Comparison of ENCODE assay signal across 16 cellular contexts in genomic region chr2:180442860-180443644, GRCh38.
"Had no signal": no experiment of that assay in that cellular context is flagged by ENCODE, and none has a peak within 500 bp of the region (broad histone marks: within the 10 kb centered on the region; RNA-seq: fewer than 3 reads in every experiment).

No MANE protein-coding gene starts in this region.

- H3K27ac Mint-ChIP-seq: activated CD8-positive, alpha-beta memory T cell treated with anti-CD3 and anti-CD28 coated beads, Interleukin-2, amount 10 ng/mL, durations not matched to agents 7 days and 5 days; activated naive CD8-positive, alpha-beta T cell treated with anti-CD3 and anti-CD28 coated beads, Interleukin-2, amount 10 ng/mL, durations not matched to agents 7 days and 5 days; nephron; T-helper 1 cell treated with Interleukin-12 subunit alpha and Interleukin-12 subunit beta and Interleukin-4 antibody, amounts not matched to agents 30 μg/mL and 1 μg/mL, for 36 hours; type B pancreatic cell had no signal

- H3K36me3 ChIP-seq: sigmoid colon had no signal

- H3K27me3 Mint-ChIP-seq: activated CD8-positive, alpha-beta memory T cell treated with anti-CD3 and anti-CD28 coated beads, Interleukin-2, amount 10 ng/mL, durations not matched to agents 7 days and 5 days; activated naive CD8-positive, alpha-beta T cell treated with anti-CD3 and anti-CD28 coated beads, Interleukin-2, amount 10 ng/mL, durations not matched to agents 7 days and 5 days; type B pancreatic cell had no signal

- H3K4me1 Mint-ChIP-seq: activated CD8-positive, alpha-beta memory T cell treated with anti-CD3 and anti-CD28 coated beads, Interleukin-2, amount 10 ng/mL, durations not matched to agents 7 days and 5 days; activated naive CD8-positive, alpha-beta T cell treated with anti-CD3 and anti-CD28 coated beads, Interleukin-2, amount 10 ng/mL, durations not matched to agents 7 days and 5 days; nephron had no signal

- H3K9me3 Mint-ChIP-seq: activated naive CD8-positive, alpha-beta T cell treated with anti-CD3 and anti-CD28 coated beads, Interleukin-2, amount 10 ng/mL, durations not matched to agents 7 days and 5 days; activated T-cell treated with anti-CD3 and anti-CD28 coated beads, Interleukin-2, amount 50 U/mL, for 4 hours; T-helper 1 cell treated with Interleukin-12 subunit alpha and Interleukin-12 subunit beta and Interleukin-4 antibody, amounts not matched to agents 30 μg/mL and 1 μg/mL, for 36 hours; type B pancreatic cell had no signal

- DNase-seq: activated CD4-positive, alpha-beta T cell treated with anti-CD3 and anti-CD28 coated beads, Interleukin-2, amount 50 U/mL, for 48 hours; activated CD4-positive, CD25-positive, alpha-beta regulatory T cell treated with anti-CD3 and anti-CD28 coated beads, Interleukin-2, amount 50 U/mL, for 72 hours; activated CD8-positive, alpha-beta memory T cell treated with anti-CD3 and anti-CD28 coated beads, Interleukin-2, amount 10 ng/mL, durations not matched to agents 7 days and 5 days; activated gamma-delta T cell treated with Interleukin-2 at 50 U/mL for 16 hours; activated naive CD8-positive, alpha-beta T cell treated with anti-CD3 and anti-CD28 coated beads, Interleukin-2, amount 10 ng/mL, durations not matched to agents 7 days and 5 days; activated T-cell treated with anti-CD3 and anti-CD28 coated beads, Interleukin-2, amount 50 U/mL, for 4 hours; aorta; hypothalamus; left colon; psoas muscle; sigmoid colon; stimulated activated CD4-positive, alpha-beta T cell treated with anti-CD3 and anti-CD28 coated beads, Interleukin-2, amount 100 ng/mL, for 24 hours; stimulated activated naive CD4-positive, alpha-beta T cell treated with Interleukin-2 at 50 U/mL for 16 hours had no signal

- H3K27me3 ChIP-seq: sigmoid colon had no signal

- H3K9me3 ChIP-seq: psoas muscle, sigmoid colon had no signal

- H3K36me3 Mint-ChIP-seq: activated CD8-positive, alpha-beta memory T cell treated with anti-CD3 and anti-CD28 coated beads, Interleukin-2, amount 10 ng/mL, durations not matched to agents 7 days and 5 days; activated naive CD8-positive, alpha-beta T cell treated with anti-CD3 and anti-CD28 coated beads, Interleukin-2, amount 10 ng/mL, durations not matched to agents 7 days and 5 days; type B pancreatic cell had no signal

- H3K4me1 ChIP-seq: psoas muscle, sigmoid colon had no signal

- H3K27ac ChIP-seq: psoas muscle, sigmoid colon had no signal

- H3K4me3 ChIP-seq: psoas muscle, sigmoid colon had no signal

- H3K4me3 Mint-ChIP-seq: activated CD8-positive, alpha-beta memory T cell treated with anti-CD3 and anti-CD28 coated beads, Interleukin-2, amount 10 ng/mL, durations not matched to agents 7 days and 5 days; activated naive CD8-positive, alpha-beta T cell treated with anti-CD3 and anti-CD28 coated beads, Interleukin-2, amount 10 ng/mL, durations not matched to agents 7 days and 5 days; activated T-cell treated with anti-CD3 and anti-CD28 coated beads, Interleukin-2, amount 50 U/mL, for 4 hours; nephron; T-helper 1 cell treated with Interleukin-12 subunit alpha and Interleukin-12 subunit beta and Interleukin-4 antibody, amounts not matched to agents 30 μg/mL and 1 μg/mL, for 36 hours; type B pancreatic cell had no signal
